Comparison of ENCODE assay signal across 1 cellular context in the genomic region with DNA sequence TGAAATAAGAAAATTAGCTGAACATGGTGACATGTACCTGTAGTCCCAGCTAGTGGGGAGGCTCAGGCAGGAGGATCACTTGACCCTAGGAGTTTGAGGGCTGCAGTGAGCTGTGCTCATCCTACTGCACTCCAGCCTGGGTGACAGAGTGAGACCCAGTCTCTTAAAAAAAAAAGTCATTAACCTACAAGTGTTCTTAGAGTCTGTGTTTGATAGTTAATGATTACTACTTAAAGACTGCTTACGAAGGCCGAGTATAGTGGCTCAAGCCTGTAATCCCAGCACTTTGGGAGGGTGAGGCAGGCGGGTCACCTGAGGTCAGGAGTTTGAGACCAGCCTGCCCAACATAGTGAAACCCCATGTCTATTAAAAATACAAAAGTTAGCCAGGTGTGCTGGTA. TPM values are rescaled to one million over a fixed set of nuclear protein-coding genes. Genes with fewer than 3 reads are reported as not detected.
"Had no signal": no experiment of that assay in that cellular context is flagged by ENCODE, and none has a peak within 500 bp of the region (broad histone marks: within the 10 kb centered on the region; RNA-seq: fewer than 3 reads in every experiment).

No MANE protein-coding gene starts in this region.

RNA-seq across cellular contexts. Expression of a gene that starts 38.5 kb away (rescaled TPM):
- total RNA-seq: GM23248 had no signal
